In genomic region chr7:83976302-83976701, GRCh38 we compare ENCODE assay signal across 8 cellular contexts.
DNase-seq lines count a peak whose midpoint lies in the region; ATAC-seq and TF ChIP-seq lines count a peak whose summit lies in the region.

No MANE protein-coding gene starts in this region.

- no peak overlapping the region for H4K8ac ChIP-seq in mesenchymal stem cell (ENCODE audit: low read length)

- no peak overlapping the region for H3K9ac ChIP-seq in mesenchymal stem cell (ENCODE audit: low read length)

- intact Hi-C loops in posterior vena cava (cut with DNase I) = loop anchor here (5.0 to 10.0 kb wide), 2 partner anchors 478 to 1046 kb away; no protein-coding TSS in a partner anchor

- H2BK5ac ChIP-seq in mesenchymal stem cell (ENCODE audit: low read depth, low read length, poor library complexity, severe bottlenecking) = no peak overlapping the region

- no peak overlapping the region for H2BK120ac ChIP-seq in mesenchymal stem cell (ENCODE audit: low read depth, low read length)

- no peaks in the 10 kb centered on the region for H3K79me1 ChIP-seq in mesenchymal stem cell (replicated peaks; ENCODE audit: low read length, poor library complexity, severe bottlenecking)

- no peaks in the 10 kb centered on the region for H3K4me1 ChIP-seq in mesenchymal stem cell (ENCODE audit: control insufficient read depth, insufficient read depth, low read depth, low read length)

- H3K18ac ChIP-seq in mesenchymal stem cell (ENCODE audit: low read depth in 1 of 2, low read length in 2 of 2) = no peak overlapping the region

- peak; percentile 28 for DNase-seq in Caki2 (ENCODE audit: low read depth)
- peak; percentile 46 for DNase-seq in NCI-H2227 (lab: John Stamatoyannopoulos, UW; ENCODE audit: unreplicated experiment)
- peak; percentile 51 to 55 for DNase-seq in cardiac fibroblast (ENCODE audit: low read depth in 2 of 2)
- peak; percentile 48 for DNase-seq in mesenchymal stem cell
- DNase-seq in islet precursor cell = no peak
- no peak for DNase-seq in posterior vena cava (ENCODE audit: low spot score)

- no peaks in the 10 kb centered on the region for H3K9me3 ChIP-seq in mesenchymal stem cell (ENCODE audit: control insufficient read depth, low read length)

- H3K14ac ChIP-seq in mesenchymal stem cell (ENCODE audit: low read length in 2 of 2) = no peak overlapping the region

- H3K4ac ChIP-seq in mesenchymal stem cell (ENCODE audit: low read depth in 1 of 2, low read length in 2 of 2) = no peak overlapping the region

- no peak overlapping the region for H3K23ac ChIP-seq in mesenchymal stem cell (ENCODE audit: low read length in 2 of 2)

- H2AK5ac ChIP-seq in mesenchymal stem cell (ENCODE audit: low read length, severe bottlenecking) = no peak overlapping the region

- in situ Hi-C loops in Caki2 (cut with HindIII; ENCODE audit: low pct_unique_long_range_greater_than_20kb, low sequenced_read_pairs) = no loop called here

- no peak overlapping the region for H4K91ac ChIP-seq in mesenchymal stem cell (ENCODE audit: low read length)

- peak; percentile 42 for TF ChIP-seq CTCF in cardiac fibroblast (IDR thresholded peaks at IDR 0.05; ENCODE audit: low read depth, low read length)

- no peaks in the 10 kb centered on the region for H3K36me3 ChIP-seq in mesenchymal stem cell (ENCODE audit: control insufficient read depth in 1 of 2, insufficient read depth in 2 of 2, low read depth in 1 of 2, low read length in 2 of 2)

- no peak overlapping the region for H3K4me2 ChIP-seq in mesenchymal stem cell (ENCODE audit: low read length, poor library complexity, severe bottlenecking)

- ATAC-seq in GM18907 (IDR thresholded peaks at IDR 0.05; ENCODE audit: unreplicated experiment) (peak; percentile 91), HG03045 (IDR thresholded peaks at IDR 0.05; ENCODE audit: unreplicated experiment) (peak; percentile 67)

- H3K4me3 ChIP-seq in cardiac fibroblast (replicated peaks in 1 of 2; ENCODE audit: low read depth in 2 of 2, low read length in 2 of 2) = no peak overlapping the region
- no peak overlapping the region for H3K4me3 ChIP-seq in mesenchymal stem cell (ENCODE audit: insufficient read depth in 1 of 2, low read depth in 1 of 2, low read length in 2 of 2)

- no peak overlapping the region for H2BK15ac ChIP-seq in mesenchymal stem cell (ENCODE audit: low read depth, poor library complexity, severe bottlenecking)

- H3K27me3 ChIP-seq in mesenchymal stem cell (ENCODE audit: control insufficient read depth in 1 of 2, insufficient read depth in 1 of 2, low read length in 2 of 2) = no peaks in the 10 kb centered on the region

- H2AFZ ChIP-seq in mesenchymal stem cell (ENCODE audit: low read depth, low read length) = no peak overlapping the region

- H3K27ac ChIP-seq in mesenchymal stem cell (ENCODE audit: low read length, poor library complexity, severe bottlenecking) = no peak overlapping the region

- H2BK12ac ChIP-seq in mesenchymal stem cell (ENCODE audit: low read length in 2 of 2) = no peak overlapping the region

Comparison
In these comparisons a context has a peak if more than half of its experiments do, and no peak if none do; other contexts are left out.
1. DNase-seq: peak in Caki2 (single experiment), NCI-H2227 (single experiment), cardiac fibroblast (2 of 2) and mesenchymal stem cell (single experiment); none in islet precursor cell (single experiment) and posterior vena cava (single experiment).